28 cellular contexts compared by ENCODE assay signal in the genomic region with DNA sequence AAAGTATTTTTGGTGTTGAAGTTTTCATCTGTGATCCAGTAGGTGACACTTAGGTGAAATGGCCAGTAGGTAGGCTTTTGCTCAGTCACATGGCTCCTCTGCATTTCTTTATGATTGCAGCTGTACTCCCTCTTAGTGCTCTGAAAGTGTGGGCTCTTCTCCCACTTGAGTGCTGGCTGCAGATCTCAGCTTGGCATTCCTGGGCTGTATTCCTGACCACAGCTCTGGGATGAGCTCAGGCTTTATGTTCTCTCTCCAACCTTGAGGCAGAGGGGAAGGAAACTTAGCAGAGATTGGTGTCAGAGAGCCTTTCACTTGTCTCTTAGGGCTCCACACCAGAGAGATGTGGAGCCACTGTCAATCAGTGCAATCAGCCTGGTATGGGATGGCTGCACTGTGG.
A peak's percentile ranks its signal among the peaks of the same experiment; 100 is the strongest.
DNase-seq lines count a peak whose midpoint lies in the region; ATAC-seq and TF ChIP-seq lines count a peak whose summit lies in the region.
"Had no signal": no experiment of that assay in that cellular context is flagged by ENCODE, and none has a peak within 500 bp of the region (broad histone marks: within the 10 kb centered on the region; RNA-seq: fewer than 3 reads in every experiment).

No MANE protein-coding gene starts in this region.

- no peak overlapping the region for H3K27ac ChIP-seq in right atrium auricular region
- H3K27ac ChIP-seq: prostate gland, SK-N-MC had no signal

- intact Hi-C loops in Right ventricle myocardium superior (cut with DNase I): no loop called here

- H3K36me3 Mint-ChIP-seq in activated naive CD8-positive, alpha-beta T cell treated with anti-CD3 and anti-CD28 coated beads, Interleukin-2, amount 50 U/mL, for 24 hours (ENCODE audit: low read depth): no peaks in the 10 kb centered on the region
- no peaks in the 10 kb centered on the region for H3K36me3 Mint-ChIP-seq in activated T-cell treated with anti-CD3 and anti-CD28 coated beads, Interleukin-2, amount 50 U/mL, for 72 hours (ENCODE audit: insufficient read depth in 2 of 2)
- H3K36me3 Mint-ChIP-seq: activated naive CD4-positive, alpha-beta T cell treated with anti-CD3 and anti-CD28 coated beads, Interleukin-2, amount 50 U/mL, for 24 hours; memory B cell; stimulated activated naive B cell treated with anti-CD40 and anti-IgM and Interleukin-4, amounts not matched to agents 10 μg/mL and 1 μg/mL and 100 μg/mL, for 72 hours had no signal

- TF ChIP-seq CTCF in right atrium auricular region (IDR thresholded peaks at IDR 0.05): no peak

- H3K27ac Mint-ChIP-seq in activated naive CD8-positive, alpha-beta T cell treated with anti-CD3 and anti-CD28 coated beads, Interleukin-2, amount 50 U/mL, for 24 hours: no peak overlapping the region
- H3K27ac Mint-ChIP-seq in activated T-cell treated with anti-CD3 and anti-CD28 coated beads, Interleukin-2, amount 50 U/mL, for 72 hours: no peak overlapping the region
- H3K27ac Mint-ChIP-seq: activated naive CD4-positive, alpha-beta T cell treated with anti-CD3 and anti-CD28 coated beads, Interleukin-2, amount 50 U/mL, for 24 hours; CD4-positive, alpha-beta T cell; memory B cell; stimulated activated naive B cell treated with anti-CD40 and anti-IgM and Interleukin-4, amounts not matched to agents 10 μg/mL and 1 μg/mL and 100 μg/mL, for 72 hours; T-helper 1 cell treated with Interleukin-12 subunit alpha and Interleukin-12 subunit beta and Interleukin-4 antibody, amounts not matched to agents 30 μg/mL and 1 μg/mL, for 36 hours had no signal

- H3K9me3 Mint-ChIP-seq in activated naive CD8-positive, alpha-beta T cell treated with anti-CD3 and anti-CD28 coated beads, Interleukin-2, amount 50 U/mL, for 24 hours: no peaks in the 10 kb centered on the region
- H3K9me3 Mint-ChIP-seq in activated T-cell treated with anti-CD3 and anti-CD28 coated beads, Interleukin-2, amount 50 U/mL, for 72 hours: peaks cover 0 to 7% of the 10 kb centered on the region in 2 donors
- H3K9me3 Mint-ChIP-seq: CD4-positive, alpha-beta T cell; T-helper 1 cell treated with Interleukin-12 subunit alpha and Interleukin-12 subunit beta and Interleukin-4 antibody, amounts not matched to agents 30 μg/mL and 1 μg/mL, for 36 hours had no signal

- H3K4me1 Mint-ChIP-seq in activated naive CD8-positive, alpha-beta T cell treated with anti-CD3 and anti-CD28 coated beads, Interleukin-2, amount 50 U/mL, for 24 hours: no peaks in the 10 kb centered on the region
- H3K4me1 Mint-ChIP-seq in activated T-cell treated with anti-CD3 and anti-CD28 coated beads, Interleukin-2, amount 50 U/mL, for 72 hours (ENCODE audit: low read depth): no peaks in the 10 kb centered on the region
- H3K4me1 Mint-ChIP-seq: activated naive CD4-positive, alpha-beta T cell treated with anti-CD3 and anti-CD28 coated beads, Interleukin-2, amount 50 U/mL, for 24 hours; memory B cell; stimulated activated naive B cell treated with anti-CD40 and anti-IgM and Interleukin-4, amounts not matched to agents 10 μg/mL and 1 μg/mL and 100 μg/mL, for 72 hours had no signal

- no peaks in the 10 kb centered on the region for H3K4me1 ChIP-seq in right atrium auricular region
- H3K4me1 ChIP-seq: prostate gland had no signal

- H3K4me3 ChIP-seq in right atrium auricular region (no peak overlapping the region), H7 (ENCODE audit: insufficient read depth, low read depth, low read length) (no peak overlapping the region)
- H3K4me3 ChIP-seq: prostate gland, SK-N-MC had no signal

- no peaks in the 10 kb centered on the region for H3K27me3 ChIP-seq in right atrium auricular region
- no peaks in the 10 kb centered on the region for H3K27me3 ChIP-seq in H7 (ENCODE audit: control insufficient read depth, insufficient read depth, low read length)

- H3K27me3 Mint-ChIP-seq in activated naive CD8-positive, alpha-beta T cell treated with anti-CD3 and anti-CD28 coated beads, Interleukin-2, amount 50 U/mL, for 24 hours: no peaks in the 10 kb centered on the region
- no peaks in the 10 kb centered on the region for H3K27me3 Mint-ChIP-seq in activated T-cell treated with anti-CD3 and anti-CD28 coated beads, Interleukin-2, amount 50 U/mL, for 72 hours (ENCODE audit: low read depth)
- H3K27me3 Mint-ChIP-seq: CD4-positive, alpha-beta T cell; memory B cell had no signal

- no peak for DNase-seq in Right ventricle myocardium superior
- no peak for DNase-seq in right atrium auricular region (ENCODE audit: low spot score)
- DNase-seq in astrocyte of the hippocampus (ENCODE audit: low read depth, low spot score): peak; percentile 65
- DNase-seq in glomerular visceral epithelial cell (ENCODE audit: extremely low spot score): peak; percentile 34
- no peak for DNase-seq in H7
- no peak for DNase-seq in SK-N-DZ (ENCODE audit: low spot score)
- DNase-seq in activated naive CD8-positive, alpha-beta T cell treated with anti-CD3 and anti-CD28 coated beads, Interleukin-2, amount 50 U/mL, for 24 hours: no peak
- DNase-seq in activated T-cell treated with anti-CD3 and anti-CD28 coated beads, Interleukin-2, amount 50 U/mL, for 72 hours: no peak
- DNase-seq: 8988T; activated CD4-positive, alpha-beta T cell treated with anti-CD3 and anti-CD28 coated beads, Interleukin-2, amount 50 U/mL, for 48 hours; activated CD8-positive, alpha-beta memory T cell treated with anti-CD3 and anti-CD28 coated beads, Interleukin-2, amount 50 U/mL, for 4 hours; AML-193; aorta; CD4-positive, alpha-beta T cell; KBM-7; left colon; MM.1S; NCI-H1417; NCI-H2081; NCI-H82; RPMI8226; stimulated activated CD4-positive, alpha-beta T cell treated with anti-CD3 and anti-CD28 coated beads, Interleukin-15, amount 100 ng/mL, for 24 hours; stimulated activated naive B cell treated with anti-CD40 and anti-IgM and Interleukin-4, amounts not matched to agents 10 μg/mL and 1 μg/mL and 100 μg/mL, for 72 hours had no signal

- H3K36me3 ChIP-seq in right atrium auricular region: no peaks in the 10 kb centered on the region
- no peaks in the 10 kb centered on the region for H3K36me3 ChIP-seq in H7 (replicated peaks; ENCODE audit: control insufficient read depth, insufficient read depth, low read length)
- H3K36me3 ChIP-seq: prostate gland had no signal

- H3K4me3 Mint-ChIP-seq in activated naive CD8-positive, alpha-beta T cell treated with anti-CD3 and anti-CD28 coated beads, Interleukin-2, amount 50 U/mL, for 24 hours: no peak overlapping the region
- H3K4me3 Mint-ChIP-seq in activated T-cell treated with anti-CD3 and anti-CD28 coated beads, Interleukin-2, amount 50 U/mL, for 72 hours: no peak overlapping the region
- H3K4me3 Mint-ChIP-seq: activated naive CD4-positive, alpha-beta T cell treated with anti-CD3 and anti-CD28 coated beads, Interleukin-2, amount 50 U/mL, for 24 hours; CD4-positive, alpha-beta T cell; memory B cell; stimulated activated naive B cell treated with anti-CD40 and anti-IgM and Interleukin-4, amounts not matched to agents 10 μg/mL and 1 μg/mL and 100 μg/mL, for 72 hours; T-helper 1 cell treated with Interleukin-12 subunit alpha and Interleukin-12 subunit beta and Interleukin-4 antibody, amounts not matched to agents 30 μg/mL and 1 μg/mL, for 36 hours had no signal

- peak; percentile 81 for ATAC-seq in Right ventricle myocardium superior (ENCODE audit: poor library complexity)
- no peak for ATAC-seq in activated naive CD8-positive, alpha-beta T cell treated with anti-CD3 and anti-CD28 coated beads, Interleukin-2, amount 50 U/mL, for 24 hours
- no peak for ATAC-seq in activated T-cell treated with anti-CD3 and anti-CD28 coated beads, Interleukin-2, amount 50 U/mL, for 72 hours (replicated peaks in 1 of 2)
- ATAC-seq: left colon; stimulated activated naive B cell treated with anti-CD40 and anti-IgM and Interleukin-4, amounts not matched to agents 10 μg/mL and 1 μg/mL and 100 μg/mL, for 72 hours had no signal

- peaks cover 0 to 12% of the 10 kb centered on the region in 2 donors for H3K9me3 ChIP-seq in right atrium auricular region
- H3K9me3 ChIP-seq: prostate gland had no signal

Comparison
In these comparisons a context has a peak if more than half of its experiments do, and no peak if none do; other contexts are left out.
1. DNase-seq: peak in astrocyte of the hippocampus (single experiment) and glomerular visceral epithelial cell (single experiment); none in Right ventricle myocardium superior (single experiment), right atrium auricular region (single experiment), H7 (single experiment), SK-N-DZ (single experiment), activated naive CD8-positive, alpha-beta T cell treated with anti-CD3 and anti-CD28 coated beads, Interleukin-2, amount 50 U/mL, for 24 hours (single experiment) and activated T-cell treated with anti-CD3 and anti-CD28 coated beads, Interleukin-2, amount 50 U/mL, for 72 hours (0 of 2).